ENCODE assay signal across 18 cellular contexts in genomic region chr10:121683803-121684202, GRCh38.
DNase-seq lines count a peak whose midpoint lies in the region; TF ChIP-seq lines count a peak whose summit lies in the region.
"Had no signal": no experiment of that assay in that cellular context is flagged by ENCODE, and none has a peak within 500 bp of the region (broad histone marks: within the 10 kb centered on the region; RNA-seq: fewer than 3 reads in every experiment).

No MANE protein-coding gene starts in this region.

- no peaks in the 10 kb centered on the region for H3K9me3 ChIP-seq in WERI-Rb-1 (ENCODE audit: severe bottlenecking)
- H3K9me3 ChIP-seq in prostate gland, result no peaks in the 10 kb centered on the region

- no peaks in the 10 kb centered on the region for H3K4me1 ChIP-seq in prostate gland (replicated peaks)

- peaks cover 69% of the 10 kb centered on the region for H3K27me3 Mint-ChIP-seq in nephron (ENCODE audit: low read depth)

- in situ Hi-C loops in ACHN (cut with HindIII; ENCODE audit: low pct_ligation_motif_present, low pct_unique_long_range_greater_than_20kb, low sequenced_read_pairs), result no loop called here

- TF ChIP-seq CTCF in WERI-Rb-1 (IDR thresholded peaks at IDR 0.05; ENCODE audit: low read depth, low read length), result no peak
- no peak for TF ChIP-seq CTCF in nephron (IDR thresholded peaks at IDR 0.05; ENCODE audit: unreplicated experiment in 3 of 3)
- TF ChIP-seq CTCF in prostate gland (IDR thresholded peaks at IDR 0.05), result no peak

- H3K36me3 ChIP-seq in WERI-Rb-1 (no peaks in the 10 kb centered on the region), prostate gland (no peaks in the 10 kb centered on the region)

- DNase-seq in SIG-M5 treated with dmso at 0.1 percent for 504 hours (lab: John Stamatoyannopoulos, UW; ENCODE audit: unreplicated experiment), result peak; percentile 43
- no peak for DNase-seq in SIG-M5 (lab: John Stamatoyannopoulos, UW)
- peak; percentile 16 for DNase-seq in WERI-Rb-1
- no peak for DNase-seq in NCI-H345 (lab: John Stamatoyannopoulos, UW)
- DNase-seq in ACHN, result no peak
- DNase-seq in prostate gland (ENCODE audit: low spot score), result no peak
- no peak for DNase-seq in activated effector memory CD4-positive, alpha-beta T cell treated with anti-CD3 and anti-CD28 coated beads, Interleukin-2, amount 50 U/mL, for 16 hours
- DNase-seq: COR-L47, DMS153, IMR-90, Kasumi-1, NCI-H1436, NCI-H748 treated with DMSO at 0.1 percent for 48 hours, Right ventricle myocardium superior, SW 1271 had no signal

- no peak overlapping the region for H3K27ac ChIP-seq in WERI-Rb-1
- no peak overlapping the region for H3K27ac ChIP-seq in prostate gland
- H3K27ac ChIP-seq: C4-2B had no signal

- intact Hi-C loops in prostate gland (cut with DNase I), result no loop called here

- 93% methylated on average over 7 of the region's 7 CpGs for WGBS in prostate gland

- TF ChIP-seq POLR2A in prostate gland (IDR thresholded peaks at IDR 0.05), result no peak

- H3K27me3 ChIP-seq in WERI-Rb-1 (ENCODE audit: insufficient read depth, low read depth, severe bottlenecking) (no peaks in the 10 kb centered on the region), prostate gland (replicated peaks; ENCODE audit: insufficient read depth) (no peaks in the 10 kb centered on the region)

- H3K4me1 Mint-ChIP-seq in nephron, result peaks cover 53% of the 10 kb centered on the region

- H3K4me3 ChIP-seq in WERI-Rb-1 (ENCODE audit: low read depth, low read length) (no peak overlapping the region), prostate gland (no peak overlapping the region)
- H3K4me3 ChIP-seq: GM12878 had no signal

- H3K36me3 Mint-ChIP-seq in nephron (ENCODE audit: low read depth), result no peaks in the 10 kb centered on the region

- no peak overlapping the region for H3K4me3 Mint-ChIP-seq in nephron

- H3K27ac Mint-ChIP-seq in nephron, result peak overlapping the region; percentile 3 to 56 (median 42)

- H3K9me3 Mint-ChIP-seq in nephron, result peaks cover 12% of the 10 kb centered on the region

Comparison
In these comparisons a context has a peak if more than half of its experiments do, and no peak if none do; other contexts are left out.
1. DNase-seq: peak in SIG-M5 treated with dmso at 0.1 percent for 504 hours (single experiment) and WERI-Rb-1 (single experiment); none in SIG-M5 (single experiment), NCI-H345 (single experiment), ACHN (single experiment), prostate gland (single experiment) and activated effector memory CD4-positive, alpha-beta T cell treated with anti-CD3 and anti-CD28 coated beads, Interleukin-2, amount 50 U/mL, for 16 hours (single experiment).